30 cellular contexts compared by ENCODE assay signal in genomic region chr7:51017576-51018535, GRCh38.
DNase-seq lines count a peak whose midpoint lies in the region; ATAC-seq and FAIRE-seq lines count a peak whose summit lies in the region.
"Had no signal": no experiment of that assay in that cellular context is flagged by ENCODE, and none has a peak within 500 bp of the region (broad histone marks: within the 10 kb centered on the region; RNA-seq: fewer than 3 reads in every experiment).

No MANE protein-coding gene starts in this region.

- WGBS in neuronal stem cell (ENCODE audit: extremely low coverage in 2 of 2, insufficient read length in 2 of 2, insufficient replicate concordance in 1 of 2), 2 donors: no CpG with 5 or more reads among the region's 16 CpGs

- H3K4me3 ChIP-seq in neuronal stem cell (ENCODE audit: low read length in 2 of 2): no peak overlapping the region
- H3K4me3 ChIP-seq: A549, colonic mucosa, gastroesophageal sphincter, GM23248, lower lobe of right lung, SJCRH30 had no signal

- peak overlapping the region; percentile 28 for H2AK5ac ChIP-seq in neuronal stem cell (ENCODE audit: low read depth, low read length)

- H2BK15ac ChIP-seq in neuronal stem cell (ENCODE audit: low read length): no peak overlapping the region

- peak overlapping the region; percentile 51 for H3K14ac ChIP-seq in neuronal stem cell (ENCODE audit: low read length)

- H2BK120ac ChIP-seq in neuronal stem cell (ENCODE audit: low read depth, low read length): no peak overlapping the region

- H3K4ac ChIP-seq in neuronal stem cell (ENCODE audit: low read length): no peak overlapping the region

- H3K27ac ChIP-seq in neuronal stem cell (replicated peaks; ENCODE audit: low read length): no peak overlapping the region
- H3K27ac ChIP-seq: A549, colonic mucosa, gastroesophageal sphincter, GM23248, lower lobe of right lung, SJCRH30 had no signal

- no peaks in the 10 kb centered on the region for H3K9me3 ChIP-seq in neuronal stem cell (replicated peaks in 1 of 2; ENCODE audit: control insufficient read depth in 2 of 2, insufficient read depth in 1 of 2, low read depth in 1 of 2, low read length in 2 of 2)
- H3K9me3 ChIP-seq: A549, colonic mucosa, gastroesophageal sphincter, lower lobe of right lung, SJCRH30 had no signal

- no peak overlapping the region for H3K23ac ChIP-seq in neuronal stem cell (ENCODE audit: low read depth, low read length, poor library complexity)

- H3K36me3 Mint-ChIP-seq in activated T-cell treated with anti-CD3 and anti-CD28 coated beads, Interleukin-2, amount 50 U/mL, for 24 hours (ENCODE audit: low read depth): no peaks in the 10 kb centered on the region
- H3K36me3 Mint-ChIP-seq in activated naive CD4-positive, alpha-beta T cell treated with anti-CD3 and anti-CD28 coated beads, Interleukin-2, amount 50 U/mL, for 72 hours: no peaks in the 10 kb centered on the region
- H3K36me3 Mint-ChIP-seq: naive thymus-derived CD4-positive, alpha-beta T cell had no signal

- no peaks in the 10 kb centered on the region for H3K27me3 Mint-ChIP-seq in activated T-cell treated with anti-CD3 and anti-CD28 coated beads, Interleukin-2, amount 50 U/mL, for 24 hours
- H3K27me3 Mint-ChIP-seq: CD4-positive, alpha-beta T cell; naive thymus-derived CD4-positive, alpha-beta T cell had no signal

- peak overlapping the region; percentile 77 for H4K8ac ChIP-seq in neuronal stem cell (ENCODE audit: low read depth, low read length)

- H3K79me1 ChIP-seq in neuronal stem cell (ENCODE audit: low read depth, low read length): peaks cover 2% of the 10 kb centered on the region

- no peak overlapping the region for H2BK5ac ChIP-seq in neuronal stem cell (ENCODE audit: low read length)

- H2BK12ac ChIP-seq in neuronal stem cell (ENCODE audit: low read length): no peak overlapping the region

- no peak for DNase-seq in activated T-cell treated with anti-CD3 and anti-CD28 coated beads, Interleukin-2, amount 50 U/mL, for 24 hours
- no peak for DNase-seq in activated T-cell treated with anti-CD3 and anti-CD28 coated beads for 4 hours
- DNase-seq in HTR-8/SVneo (ENCODE audit: insufficient read length, low spot score): no peak
- DNase-seq in activated naive CD4-positive, alpha-beta T cell treated with anti-CD3 and anti-CD28 coated beads, Interleukin-2, amount 50 U/mL, for 72 hours (ENCODE audit: low spot score in 2 of 2): no peak
- no peak for DNase-seq in neuronal stem cell (ENCODE audit: low spot score)
- no peak for DNase-seq in NCI-H524 treated with DMSO at 0.1 percent for 48 hours (lab: John Stamatoyannopoulos, UW)
- DNase-seq in left colon: no peak
- DNase-seq in stimulated activated CD4-positive, alpha-beta T cell treated with anti-CD3 and anti-CD28 coated beads, Interleukin-4, amount 100 ng/mL, for 24 hours: no peak
- DNase-seq: activated CD4-positive, alpha-beta T cell treated with anti-CD3 and anti-CD28 coated beads, Interleukin-2, amount 10 ng/mL, durations not matched to agents 7 days and 5 days; aorta; CD4-positive, alpha-beta T cell; colonic mucosa; DND-41; effector CD4-positive, alpha-beta T cell; GF-D8; GM23248; HFFc6; KBM-7; kidney glomerular epithelial cell; lower lobe of right lung; naive thymus-derived CD4-positive, alpha-beta T cell; NCI-H1092; NCI-H1694 treated with DMSO at 0.1 percent for 48 hours; occipital lobe; RPMI8226; SJCRH30; stimulated activated CD4-positive, alpha-beta T cell treated with anti-CD3 and anti-CD28 coated beads, Interleukin-4, amount 100 ng/mL, for 4 hours; SW 1271 had no signal

- H3K18ac ChIP-seq in neuronal stem cell (ENCODE audit: low read length): peak overlapping the region; percentile 11

- H3K9ac ChIP-seq in neuronal stem cell (ENCODE audit: low read depth, low read length, poor library complexity): no peak overlapping the region
- H3K9ac ChIP-seq: GM23248 had no signal

- peaks cover 2% of the 10 kb centered on the region for H3K9me3 Mint-ChIP-seq in activated T-cell treated with anti-CD3 and anti-CD28 coated beads, Interleukin-2, amount 50 U/mL, for 24 hours
- H3K9me3 Mint-ChIP-seq in activated naive CD4-positive, alpha-beta T cell treated with anti-CD3 and anti-CD28 coated beads, Interleukin-2, amount 50 U/mL, for 72 hours: peaks cover 3 to 4% of the 10 kb centered on the region in 2 donors
- H3K9me3 Mint-ChIP-seq: activated CD4-positive, alpha-beta T cell treated with anti-CD3 and anti-CD28 coated beads, Interleukin-2, amount 10 ng/mL, durations not matched to agents 7 days and 5 days; CD4-positive, alpha-beta T cell; HFFc6 had no signal

- H3K27ac Mint-ChIP-seq in activated T-cell treated with anti-CD3 and anti-CD28 coated beads, Interleukin-2, amount 50 U/mL, for 24 hours: peak overlapping the region; percentile 53
- peak overlapping the region; percentile 6 to 77 for H3K27ac Mint-ChIP-seq in activated naive CD4-positive, alpha-beta T cell treated with anti-CD3 and anti-CD28 coated beads, Interleukin-2, amount 50 U/mL, for 72 hours
- H3K27ac Mint-ChIP-seq: activated CD4-positive, alpha-beta T cell treated with anti-CD3 and anti-CD28 coated beads, Interleukin-2, amount 10 ng/mL, durations not matched to agents 7 days and 5 days; CD4-positive, alpha-beta T cell; naive thymus-derived CD4-positive, alpha-beta T cell had no signal

- FAIRE-seq in HTR-8/SVneo (lab: Jason Lieb, UNC): peak; percentile 89
- FAIRE-seq: A549 had no signal

- H3K4me3 Mint-ChIP-seq in activated T-cell treated with anti-CD3 and anti-CD28 coated beads, Interleukin-2, amount 50 U/mL, for 24 hours: no peak overlapping the region
- H3K4me3 Mint-ChIP-seq: activated CD4-positive, alpha-beta T cell treated with anti-CD3 and anti-CD28 coated beads, Interleukin-2, amount 10 ng/mL, durations not matched to agents 7 days and 5 days; CD4-positive, alpha-beta T cell; HFFc6; naive thymus-derived CD4-positive, alpha-beta T cell had no signal

- H3K36me3 ChIP-seq in neuronal stem cell (replicated peaks in 1 of 2; ENCODE audit: control insufficient read depth in 2 of 2, insufficient read depth in 2 of 2, low read length in 2 of 2): no peaks in the 10 kb centered on the region
- H3K36me3 ChIP-seq: colonic mucosa, lower lobe of right lung, SJCRH30 had no signal

- intact Hi-C loops in left colon (cut with DNase I, micrococcal nuclease): no loop called here

- H3K4me1 Mint-ChIP-seq in activated T-cell treated with anti-CD3 and anti-CD28 coated beads, Interleukin-2, amount 50 U/mL, for 24 hours (ENCODE audit: low read depth): peaks cover 1% of the 10 kb centered on the region

- H3K4me1 ChIP-seq in neuronal stem cell (ENCODE audit: control insufficient read depth in 2 of 2, insufficient read depth in 1 of 2, low read depth in 1 of 2, low read length in 2 of 2): no peaks in the 10 kb centered on the region
- H3K4me1 ChIP-seq: A549, colonic mucosa, lower lobe of right lung, SJCRH30 had no signal

- no peak overlapping the region for H3K4me2 ChIP-seq in neuronal stem cell (ENCODE audit: insufficient read depth, low read length, poor library complexity, severe bottlenecking)
- H3K4me2 ChIP-seq: A549 had no signal

- H2AFZ ChIP-seq in neuronal stem cell (ENCODE audit: low read length): no peak overlapping the region
- H2AFZ ChIP-seq: GM23248 had no signal

- peak in 1 of 2 donors; percentile 26 for ATAC-seq in activated naive CD4-positive, alpha-beta T cell treated with anti-CD3 and anti-CD28 coated beads, Interleukin-2, amount 50 U/mL, for 72 hours
- ATAC-seq in left colon: no peak
- ATAC-seq: A549; gastroesophageal sphincter; lower lobe of right lung; naive thymus-derived CD4-positive, alpha-beta T cell had no signal

- H4K91ac ChIP-seq in neuronal stem cell (ENCODE audit: low read depth, low read length, poor library complexity): no peak overlapping the region

- no peaks in the 10 kb centered on the region for H3K27me3 ChIP-seq in neuronal stem cell (ENCODE audit: control insufficient read depth in 3 of 3, insufficient read depth in 3 of 3, low read depth in 1 of 3, low read length in 3 of 3)
- H3K27me3 ChIP-seq: colonic mucosa, gastroesophageal sphincter had no signal
